8 cellular contexts compared by ENCODE assay signal in the genomic region with DNA sequence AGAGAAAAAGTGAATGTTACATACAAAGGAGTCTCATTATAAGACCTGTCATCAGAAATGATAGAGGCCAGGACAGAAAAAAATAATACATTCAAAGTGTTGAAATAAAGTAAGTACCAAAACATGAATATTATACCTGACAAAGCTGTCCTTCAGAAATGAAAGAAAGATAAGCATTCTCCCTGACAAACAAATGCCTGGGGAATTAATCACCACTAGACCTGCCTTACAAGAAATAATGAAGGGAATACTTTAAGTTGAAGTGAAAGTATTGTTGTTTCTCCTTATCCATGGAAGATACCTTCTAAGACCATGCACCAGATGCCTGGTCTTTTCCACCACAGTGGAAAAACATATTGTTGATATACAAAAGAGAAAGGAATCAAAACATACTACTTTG.
"Had no signal": no experiment of that assay in that cellular context is flagged by ENCODE, and none has a peak within 500 bp of the region (broad histone marks: within the 10 kb centered on the region; RNA-seq: fewer than 3 reads in every experiment).

No MANE protein-coding gene starts in this region.

- H3K4me3 ChIP-seq: GM23338, HAP-1 had no signal

- H3K4me1 ChIP-seq: HAP-1 had no signal

- ATAC-seq: GM23338, HCT116, HepG2 had no signal

- H3K36me3 ChIP-seq: HAP-1 had no signal

- DNase-seq: H7, HFFc6, KBM-7 had no signal

- H3K4me2 ChIP-seq: GM23338 had no signal

- H2AFZ ChIP-seq: GM23338 had no signal

- H3K9me3 ChIP-seq: HAP-1 had no signal

- H3K27ac ChIP-seq: HL-60 had no signal
